In the genomic region with DNA sequence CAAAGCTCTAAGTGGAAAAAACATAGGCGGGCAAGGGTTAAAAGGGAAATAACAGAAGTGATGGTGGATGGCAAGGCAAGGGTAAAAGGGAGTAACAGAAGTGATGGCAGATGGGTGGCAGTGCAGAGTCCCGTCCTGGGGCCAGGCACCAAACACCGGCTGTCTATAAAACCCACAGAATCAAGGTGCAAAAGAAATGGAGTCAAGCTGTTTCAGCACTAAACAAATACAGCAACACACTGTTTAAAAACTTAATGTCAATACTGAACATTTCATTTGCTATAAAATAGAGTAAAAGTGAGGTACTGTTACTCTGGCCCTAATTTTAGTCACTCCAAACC, we compare ENCODE assay signal across 2 cellular contexts.
TF ChIP-seq lines count a peak whose summit lies in the region.

No MANE protein-coding gene starts in this region.

TF ChIP-seq in SK-N-SH treated with all-trans-retinoic acid at 6 μM for 48 hours, 23 proteins besides CTCF, POLR2A, EP300 and RAD21 (continued from another document):
- TF ChIP-seq TOX (CRISPR knock-in tag; IDR thresholded peaks at IDR 0.05; ENCODE audit: borderline replicate concordance) = no peak
- no peak for TF ChIP-seq ZNF565 (CRISPR knock-in tag; conservative IDR thresholded peaks at IDR 0.05; ENCODE audit: low read depth)
- TF ChIP-seq, protein P1, sequence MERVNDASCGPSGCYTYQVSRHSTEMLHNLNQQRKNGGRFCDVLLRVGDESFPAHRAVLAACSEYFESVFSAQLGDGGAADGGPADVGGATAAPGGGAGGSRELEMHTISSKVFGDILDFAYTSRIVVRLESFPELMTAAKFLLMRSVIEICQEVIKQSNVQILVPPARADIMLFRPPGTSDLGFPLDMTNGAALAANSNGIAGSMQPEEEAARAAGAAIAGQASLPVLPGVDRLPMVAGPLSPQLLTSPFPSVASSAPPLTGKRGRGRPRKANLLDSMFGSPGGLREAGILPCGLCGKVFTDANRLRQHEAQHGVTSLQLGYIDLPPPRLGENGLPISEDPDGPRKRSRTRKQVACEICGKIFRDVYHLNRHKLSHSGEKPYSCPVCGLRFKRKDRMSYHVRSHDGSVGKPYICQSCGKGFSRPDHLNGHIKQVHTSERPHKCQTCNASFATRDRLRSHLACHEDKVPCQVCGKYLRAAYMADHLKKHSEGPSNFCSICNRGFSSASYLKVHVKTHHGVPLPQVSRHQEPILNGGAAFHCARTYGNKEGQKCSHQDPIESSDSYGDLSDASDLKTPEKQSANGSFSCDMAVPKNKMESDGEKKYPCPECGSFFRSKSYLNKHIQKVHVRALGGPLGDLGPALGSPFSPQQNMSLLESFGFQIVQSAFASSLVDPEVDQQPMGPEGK (CRISPR knock-in tag; IDR thresholded peaks at IDR 0.05; ENCODE audit: borderline replicate concordance) = no peak
- TF ChIP-seq ARNTL (CRISPR knock-in tag; IDR thresholded peaks at IDR 0.05; ENCODE audit: borderline replicate concordance, low read depth) = no peak
- TF ChIP-seq ESRRG (CRISPR knock-in tag; IDR thresholded peaks at IDR 0.05) = no peak
- TF ChIP-seq, protein P2, sequence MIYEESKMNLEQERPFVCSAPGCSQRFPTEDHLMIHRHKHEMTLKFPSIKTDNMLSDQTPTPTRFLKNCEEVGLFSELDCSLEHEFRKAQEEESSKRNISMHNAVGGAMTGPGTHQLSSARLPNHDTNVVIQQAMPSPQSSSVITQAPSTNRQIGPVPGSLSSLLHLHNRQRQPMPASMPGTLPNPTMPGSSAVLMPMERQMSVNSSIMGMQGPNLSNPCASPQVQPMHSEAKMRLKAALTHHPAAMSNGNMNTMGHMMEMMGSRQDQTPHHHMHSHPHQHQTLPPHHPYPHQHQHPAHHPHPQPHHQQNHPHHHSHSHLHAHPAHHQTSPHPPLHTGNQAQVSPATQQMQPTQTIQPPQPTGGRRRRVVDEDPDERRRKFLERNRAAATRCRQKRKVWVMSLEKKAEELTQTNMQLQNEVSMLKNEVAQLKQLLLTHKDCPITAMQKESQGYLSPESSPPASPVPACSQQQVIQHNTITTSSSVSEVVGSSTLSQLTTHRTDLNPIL (CRISPR knock-in tag; IDR thresholded peaks at IDR 0.05; ENCODE audit: low read depth) = no peak
- TF ChIP-seq, protein P3, sequence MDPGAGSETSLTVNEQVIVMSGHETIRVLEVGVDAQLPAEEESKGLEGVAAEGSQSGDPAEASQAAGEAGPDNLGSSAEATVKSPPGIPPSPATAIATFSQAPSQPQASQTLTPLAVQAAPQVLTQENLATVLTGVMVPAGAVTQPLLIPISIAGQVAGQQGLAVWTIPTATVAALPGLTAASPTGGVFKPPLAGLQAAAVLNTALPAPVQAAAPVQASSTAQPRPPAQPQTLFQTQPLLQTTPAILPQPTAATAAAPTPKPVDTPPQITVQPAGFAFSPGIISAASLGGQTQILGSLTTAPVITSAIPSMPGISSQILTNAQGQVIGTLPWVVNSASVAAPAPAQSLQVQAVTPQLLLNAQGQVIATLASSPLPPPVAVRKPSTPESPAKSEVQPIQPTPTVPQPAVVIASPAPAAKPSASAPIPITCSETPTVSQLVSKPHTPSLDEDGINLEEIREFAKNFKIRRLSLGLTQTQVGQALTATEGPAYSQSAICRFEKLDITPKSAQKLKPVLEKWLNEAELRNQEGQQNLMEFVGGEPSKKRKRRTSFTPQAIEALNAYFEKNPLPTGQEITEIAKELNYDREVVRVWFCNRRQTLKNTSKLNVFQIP (CRISPR knock-in tag; IDR thresholded peaks at IDR 0.05; ENCODE audit: borderline replicate concordance, low read depth) = no peak
- no peak for TF ChIP-seq RARB (CRISPR knock-in tag; IDR thresholded peaks at IDR 0.05)
- no peak for TF ChIP-seq CSDC2 (CRISPR knock-in tag; IDR thresholded peaks at IDR 0.05)
- no peak for TF ChIP-seq OSR1 (CRISPR knock-in tag; IDR thresholded peaks at IDR 0.05)
- TF ChIP-seq ZC3H10 (CRISPR knock-in tag; IDR thresholded peaks at IDR 0.05) = no peak
- no peak for TF ChIP-seq ZFP3 (CRISPR knock-in tag; IDR thresholded peaks at IDR 0.05)
TF ChIP-seq in SK-N-SH treated with all-trans-retinoic acid at 6 μM for 48 hours: peak in this region for 0.

TF ChIP-seq in SK-N-SH, 30 proteins besides CTCF, POLR2A, EP300 and RAD21 (continued from another document):
- no peak for TF ChIP-seq TEAD4 (IDR thresholded peaks at IDR 0.05; ENCODE audit: borderline replicate concordance, insufficient read depth)
- TF ChIP-seq MXI1 (IDR thresholded peaks at IDR 0.05; ENCODE audit: low read depth, low read length) = no peak
